Comparison of ENCODE assay signal across 15 cellular contexts in the genomic region with DNA sequence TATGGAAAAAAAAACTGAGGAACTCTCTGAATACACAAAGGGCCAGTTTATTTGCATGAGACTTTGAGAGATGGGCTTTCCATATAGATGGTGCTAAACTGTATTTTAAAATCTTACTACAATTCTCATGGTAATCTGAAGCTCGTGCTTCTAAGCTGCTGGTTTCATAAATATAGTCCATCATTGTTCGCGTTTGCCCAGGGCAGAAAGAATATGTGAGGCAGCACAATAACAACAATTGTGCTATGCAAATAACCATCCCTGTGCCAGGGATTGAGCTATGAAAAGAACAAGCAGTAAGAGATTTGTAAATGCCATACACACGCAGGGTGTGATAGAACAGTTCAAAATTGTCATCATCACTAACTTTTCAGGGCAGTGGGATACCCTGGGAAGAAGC.
"Had no signal": no experiment of that assay in that cellular context is flagged by ENCODE, and none has a peak within 500 bp of the region (broad histone marks: within the 10 kb centered on the region; RNA-seq: fewer than 3 reads in every experiment).

No MANE protein-coding gene starts in this region.

- DNase-seq: activated CD4-positive, alpha-beta T cell treated with anti-CD3 and anti-CD28 coated beads, Interleukin-2, amount 10 ng/mL, durations not matched to agents 7 days and 5 days; activated CD8-positive, alpha-beta T cell treated with anti-CD3 and anti-CD28 coated beads, Interleukin-2, amount 10 ng/mL, durations not matched to agents 7 days and 5 days; activated naive CD4-positive, alpha-beta T cell treated with anti-CD3 and anti-CD28 coated beads, Interleukin-2, amount 10 ng/mL, durations not matched to agents 7 days and 5 days; activated naive CD8-positive, alpha-beta T cell treated with anti-CD3 and anti-CD28 coated beads, Interleukin-2, amount 50 U/mL, for 24 hours; activated T-cell treated with anti-CD3 and anti-CD28 coated beads, Interleukin-2, amount 50 U/mL, for 4 hours; aorta; brain microvascular endothelial cell; left cardiac atrium; mesendoderm; retina; spleen; stimulated activated naive B cell treated with anti-CD40 and anti-IgM and Interleukin-4, amounts not matched to agents 10 μg/mL and 1 μg/mL and 100 μg/mL, for 72 hours had no signal

- ATAC-seq: activated CD8-positive, alpha-beta T cell treated with anti-CD3 and anti-CD28 coated beads, Interleukin-2, amount 10 ng/mL, durations not matched to agents 7 days and 5 days; activated naive CD8-positive, alpha-beta T cell treated with anti-CD3 and anti-CD28 coated beads, Interleukin-2, amount 50 U/mL, for 24 hours; activated T-cell treated with anti-CD3 and anti-CD28 coated beads, Interleukin-2, amount 50 U/mL, for 4 hours; gastroesophageal sphincter; left cardiac atrium; natural killer cell treated with Interleukin-12 subunit alpha and Interleukin-12 subunit beta and Interleukin-15 and Interleukin-18, amount 100 ng/mL, for 72 hours; stimulated activated naive B cell treated with anti-CD40 and anti-IgM and Interleukin-4, amounts not matched to agents 10 μg/mL and 1 μg/mL and 100 μg/mL, for 72 hours had no signal

- H3K36me3 ChIP-seq: brain microvascular endothelial cell, gastroesophageal sphincter, spleen had no signal

- H3K9me3 ChIP-seq: gastroesophageal sphincter, spleen had no signal

- H3K27me3 ChIP-seq: brain microvascular endothelial cell, gastroesophageal sphincter, spleen had no signal

- H3K27ac ChIP-seq: brain microvascular endothelial cell, coronary artery, gastroesophageal sphincter had no signal

- H3K4me3 ChIP-seq: coronary artery, gastroesophageal sphincter, spleen had no signal
